ENCODE assay signal across 15 cellular contexts in the genomic region with DNA sequence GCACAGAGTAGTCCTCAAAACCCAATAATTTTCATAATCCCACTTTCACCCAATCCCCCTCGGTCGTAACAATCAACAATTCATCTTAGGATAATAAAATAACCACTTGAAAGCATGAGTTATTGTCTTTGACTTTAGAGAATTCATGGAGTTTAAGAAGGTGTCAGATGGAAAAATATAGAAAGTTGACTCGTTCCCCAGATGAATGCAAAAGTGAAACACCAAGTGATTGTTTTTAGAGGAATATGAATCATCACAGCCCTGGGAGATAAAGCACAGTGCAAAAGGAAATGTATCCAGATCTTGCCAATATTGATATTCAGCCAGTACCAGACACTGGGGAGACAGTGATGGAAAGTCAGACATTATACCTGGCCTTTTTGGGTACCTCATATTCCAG.
DNase-seq lines count a peak whose midpoint lies in the region; ATAC-seq and TF ChIP-seq lines count a peak whose summit lies in the region.
"Had no signal": no experiment of that assay in that cellular context is flagged by ENCODE, and none has a peak within 500 bp of the region (broad histone marks: within the 10 kb centered on the region; RNA-seq: fewer than 3 reads in every experiment).

No MANE protein-coding gene starts in this region.

- H3K36me3 Mint-ChIP-seq in osteocyte (ENCODE audit: unreplicated experiment), result no peaks in the 10 kb centered on the region

- H3K27ac ChIP-seq in RWPE2 (ENCODE audit: poor library complexity, severe bottlenecking) (no peak overlapping the region), Peyer's patch (no peak overlapping the region)
- H3K27ac ChIP-seq: PC-9, stomach, vagina had no signal

- H3K36me3 ChIP-seq in RWPE2 (ENCODE audit: low read depth) (no peaks in the 10 kb centered on the region), Peyer's patch (no peaks in the 10 kb centered on the region)
- H3K36me3 ChIP-seq: stomach, vagina had no signal

- no peak for TF ChIP-seq CTCF in RWPE2 (IDR thresholded peaks at IDR 0.05; ENCODE audit: poor library complexity, severe bottlenecking)
- TF ChIP-seq CTCF in osteocyte (IDR thresholded peaks at IDR 0.05), result no peak
- TF ChIP-seq CTCF in Peyer's patch (IDR thresholded peaks at IDR 0.05), result no peak

- H3K9me3 ChIP-seq in RWPE2 (ENCODE audit: severe bottlenecking) (no peaks in the 10 kb centered on the region), Peyer's patch (no peaks in the 10 kb centered on the region)
- H3K9me3 ChIP-seq: stomach, vagina had no signal

- H3K27me3 Mint-ChIP-seq in osteocyte (ENCODE audit: unreplicated experiment), result peaks cover under 1% of the 10 kb centered on the region
- H3K27me3 Mint-ChIP-seq: activated CD4-positive, alpha-beta memory T cell treated with anti-CD3 and anti-CD28 coated beads, Interleukin-2, amount 10 ng/mL, durations not matched to agents 7 days and 5 days had no signal

- no peak overlapping the region for H3K4me3 Mint-ChIP-seq in osteocyte (ENCODE audit: unreplicated experiment)
- H3K4me3 Mint-ChIP-seq: activated CD4-positive, alpha-beta memory T cell treated with anti-CD3 and anti-CD28 coated beads, Interleukin-2, amount 10 ng/mL, durations not matched to agents 7 days and 5 days had no signal

- peak overlapping the region; percentile 63 for H3K27ac Mint-ChIP-seq in osteocyte (ENCODE audit: unreplicated experiment)
- H3K27ac Mint-ChIP-seq: activated CD4-positive, alpha-beta memory T cell treated with anti-CD3 and anti-CD28 coated beads, Interleukin-2, amount 10 ng/mL, durations not matched to agents 7 days and 5 days had no signal

- no peaks in the 10 kb centered on the region for H3K9me3 Mint-ChIP-seq in osteocyte (ENCODE audit: unreplicated experiment)
- H3K9me3 Mint-ChIP-seq: activated CD4-positive, alpha-beta memory T cell treated with anti-CD3 and anti-CD28 coated beads, Interleukin-2, amount 10 ng/mL, durations not matched to agents 7 days and 5 days had no signal

- H3K27me3 ChIP-seq in RWPE2 (ENCODE audit: insufficient read depth, poor library complexity, severe bottlenecking) (no peaks in the 10 kb centered on the region), Peyer's patch (no peaks in the 10 kb centered on the region)
- H3K27me3 ChIP-seq: stomach, vagina had no signal

- peaks cover 26% of the 10 kb centered on the region for H3K4me1 Mint-ChIP-seq in osteocyte (ENCODE audit: unreplicated experiment)
- H3K4me1 Mint-ChIP-seq: activated CD4-positive, alpha-beta memory T cell treated with anti-CD3 and anti-CD28 coated beads, Interleukin-2, amount 10 ng/mL, durations not matched to agents 7 days and 5 days had no signal

- H3K4me1 ChIP-seq in RWPE2 (ENCODE audit: insufficient read depth, poor library complexity, severe bottlenecking) (no peaks in the 10 kb centered on the region), Peyer's patch (no peaks in the 10 kb centered on the region)
- H3K4me1 ChIP-seq: stomach had no signal

- H3K4me3 ChIP-seq in RWPE2 (ENCODE audit: severe bottlenecking) (no peak overlapping the region), Peyer's patch (no peak overlapping the region)
- H3K4me3 ChIP-seq: PC-9, stomach, vagina had no signal

- no peak for TF ChIP-seq POLR2A in Peyer's patch (IDR thresholded peaks at IDR 0.05)

- peak; percentile 48; the same call in 2 of the 3 replicates for ATAC-seq in RWPE2 (ENCODE audit: low read depth)
- ATAC-seq in HG02623 (IDR thresholded peaks at IDR 0.05; ENCODE audit: unreplicated experiment), result no peak

- DNase-seq in Daoy (ENCODE audit: low read depth) (peak; percentile 25), RWPE2 (ENCODE audit: low spot score) (no peak), fibroblast of peridontal ligament (ENCODE audit: extremely low read depth) (peak; percentile 52), osteocyte (ENCODE audit: extremely low spot score, unreplicated experiment) (no peak), NCI-H1417 (lab: John Stamatoyannopoulos, UW) (no peak), NCI-H2107 (lab: John Stamatoyannopoulos, UW) (no peak), Peyer's patch (no peak)
- DNase-seq: activated CD4-positive, alpha-beta memory T cell treated with anti-CD3 and anti-CD28 coated beads, Interleukin-2, amount 10 ng/mL, durations not matched to agents 7 days and 5 days; AML-193; NCI-H1092; NCI-H69; PC-9; stomach had no signal

Comparison
In these comparisons a context has a peak if more than half of its experiments do, and no peak if none do; other contexts are left out.
1. DNase-seq: peak in Daoy (single experiment) and fibroblast of peridontal ligament (single experiment); none in RWPE2 (single experiment), osteocyte (single experiment), NCI-H1417 (0 of 3), NCI-H2107 (single experiment) and Peyer's patch (0 of 3).